ENCODE assay signal across 10 cellular contexts in the genomic region with DNA sequence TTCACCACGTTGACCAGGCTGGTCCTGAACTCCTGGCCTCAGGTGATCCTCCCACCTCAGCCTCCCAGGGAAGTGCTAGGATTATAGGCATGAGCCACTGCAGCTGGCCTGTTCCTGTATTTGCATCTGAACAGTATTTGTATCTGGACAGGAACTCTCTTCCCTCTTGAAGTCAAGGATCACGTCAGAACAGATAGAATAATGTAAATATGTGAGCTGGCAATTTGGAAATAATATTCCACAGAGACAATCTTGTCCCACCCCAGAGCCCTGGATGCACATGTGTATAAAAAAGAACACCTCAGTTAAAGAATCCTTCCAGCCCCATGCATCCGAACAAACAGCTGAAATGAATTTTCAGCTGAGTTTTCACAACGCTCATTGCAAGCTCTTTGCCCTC.
DNase-seq lines count a peak whose midpoint lies in the region; ATAC-seq and TF ChIP-seq lines count a peak whose summit lies in the region.
"Had no signal": no experiment of that assay in that cellular context is flagged by ENCODE, and none has a peak within 500 bp of the region (broad histone marks: within the 10 kb centered on the region; RNA-seq: fewer than 3 reads in every experiment).

No MANE protein-coding gene starts in this region.

- no peaks in the 10 kb centered on the region for H3K36me3 ChIP-seq in sigmoid colon

- H3K27me3 ChIP-seq in H9 (ENCODE audit: insufficient read depth, low read length): no peaks in the 10 kb centered on the region
- H3K27me3 ChIP-seq in sigmoid colon: no peaks in the 10 kb centered on the region

- POLR2A ChIA-PET in WTC11 (lab: Charles Lee): interaction anchor here (0.7 to 1.4 kb wide), 3 partner anchors 41 to 748 kb away, joined by 3 to 4 read pairs (median 4); a partner anchor contains a TSS

- intact Hi-C loops in sigmoid colon (cut with DNase I): loop anchor here (1.0 to 10.0 kb wide), 5 partner anchors 119 to 791 kb away; a partner anchor contains a TSS

- TF ChIP-seq CTCF in H9 (conservative IDR thresholded peaks at IDR 0.05) (no peak), WTC11 (IDR thresholded peaks at IDR 0.05) (no peak), glutamatergic neuron (IDR thresholded peaks at IDR 0.05; ENCODE audit: partially characterized antibody, unreplicated experiment) (no peak), sigmoid colon (IDR thresholded peaks at IDR 0.05) (no peak)

- no peak overlapping the region for H2BK15ac ChIP-seq in H9 (ENCODE audit: low read depth, low read length)

- no peak overlapping the region for H4K5ac ChIP-seq in H9 (ENCODE audit: insufficient read length, low read depth, low read length)

- no peak overlapping the region for H3K14ac ChIP-seq in H9 (ENCODE audit: insufficient read depth, low read length)

- no peak overlapping the region for H3K4me2 ChIP-seq in H9 (ENCODE audit: insufficient read depth, insufficient read length, low read length)

- no CpG with 5 or more reads among the region's 4 CpGs for WGBS in H9 (ENCODE audit: extremely low coverage, insufficient read length, low lambda C conversion rate)
- 24 to 53% methylated on average over 4 of the region's 4 CpGs for WGBS in sigmoid colon, 2 donors

- no peaks in the 10 kb centered on the region for H3K23me2 ChIP-seq in H9 (ENCODE audit: insufficient read length, low read depth, low read length, poor library complexity, severe bottlenecking)

- H3K4ac ChIP-seq in H9 (ENCODE audit: low read depth, low read length): no peak overlapping the region; the same call in 1 of the 2 replicates

- no peaks in the 10 kb centered on the region for H3K36me3 Mint-ChIP-seq in H9 (ENCODE audit: insufficient read depth in 1 of 3, low read depth in 3 of 3)
- no peaks in the 10 kb centered on the region for H3K36me3 Mint-ChIP-seq in WTC11
- H3K36me3 Mint-ChIP-seq in glutamatergic neuron (ENCODE audit: unreplicated experiment): no peaks in the 10 kb centered on the region

- H3K27ac Mint-ChIP-seq in H9 (peak overlapping the region; percentile 14 to 97 (median 91)), WTC11 (peak overlapping the region; percentile 87), glutamatergic neuron (ENCODE audit: unreplicated experiment) (peak overlapping the region; percentile 95)

- H3K4me3 ChIP-seq in sigmoid colon: peak overlapping the region in 2 of 4 donors; percentile 8 to 24

- H3K9me3 Mint-ChIP-seq in H9: no peaks in the 10 kb centered on the region
- no peaks in the 10 kb centered on the region for H3K9me3 Mint-ChIP-seq in WTC11
- H3K9me3 Mint-ChIP-seq in glutamatergic neuron (ENCODE audit: unreplicated experiment): no peaks in the 10 kb centered on the region

- ATAC-seq in WTC11 (no peak; the same call in 1 of the 2 replicates), GM18909 (IDR thresholded peaks at IDR 0.05; ENCODE audit: poor library complexity, unreplicated experiment) (no peak)

- H2AK5ac ChIP-seq in H9 (ENCODE audit: insufficient read length, low read length): no peak overlapping the region

- DNase-seq in H9 (no peak), WTC11 (ENCODE audit: low spot score) (no peak), glutamatergic neuron (no peak), sigmoid colon (no peak), SW480 (ENCODE audit: low spot score) (no peak), superior temporal gyrus (ENCODE audit: extremely low spot score) (no peak), COR-L47 (lab: John Stamatoyannopoulos, UW) (no peak)
- DNase-seq: activated CD4-positive, alpha-beta T cell treated with anti-CD3 and anti-CD28 coated beads for 4 hours; activated naive CD4-positive, alpha-beta T cell had no signal

- no peak overlapping the region for H4K91ac ChIP-seq in H9 (ENCODE audit: insufficient read length, low read depth, low read length)

- peak overlapping the region; percentile 70 for H3T11ph ChIP-seq in H9 (ENCODE audit: low read length)

- TF ChIP-seq EP300 in sigmoid colon (IDR thresholded peaks at IDR 0.05): peak in 1 of 4 donors; percentile 25

- H3K27me3 Mint-ChIP-seq in H9 (ENCODE audit: low read depth) (no peaks in the 10 kb centered on the region), WTC11 (ENCODE audit: low read depth) (no peaks in the 10 kb centered on the region), glutamatergic neuron (ENCODE audit: unreplicated experiment) (no peaks in the 10 kb centered on the region)

- H3K4me3 Mint-ChIP-seq in H9 (no peak overlapping the region; a peak in 1 of 5 replicates), WTC11 (no peak overlapping the region; the same call in 1 of the 2 replicates), glutamatergic neuron (ENCODE audit: unreplicated experiment) (peak overlapping the region; percentile 67)

- CTCF ChIA-PET in WTC11 (lab: Charles Lee): interaction anchor here (0.6 to 2.7 kb wide), 10 partner anchors 10 to 396 kb away, joined by 3 to 18 read pairs (median 4); a partner anchor contains a TSS

- no peaks in the 10 kb centered on the region for H3K79me2 ChIP-seq in H9 (ENCODE audit: insufficient read depth, low read length)

- H3K4me1 ChIP-seq in H9 (ENCODE audit: insufficient read depth, low read length): no peaks in the 10 kb centered on the region
- H3K4me1 ChIP-seq in sigmoid colon: peaks cover 0 to 40% (median 27%) of the 10 kb centered on the region in 4 donors

- no peak overlapping the region for H4K8ac ChIP-seq in H9 (replicated peaks; ENCODE audit: insufficient read length, low read depth, low read length)

- H3K27ac ChIP-seq in H9 (ENCODE audit: insufficient read length, low read depth, low read length): peak overlapping the region; percentile 14
- H3K27ac ChIP-seq in sigmoid colon: peak overlapping the region; percentile 81 to 87 (median 84)

- H3K79me1 ChIP-seq in H9 (ENCODE audit: insufficient read depth, low read depth, low read length, poor library complexity, severe bottlenecking): no peaks in the 10 kb centered on the region

- no peak overlapping the region for H2BK5ac ChIP-seq in H9 (ENCODE audit: insufficient read length, low read length)

- no peak overlapping the region for H3K23ac ChIP-seq in H9 (ENCODE audit: insufficient read length, low read depth, low read length)

- peak overlapping the region; percentile 63 for H3K18ac ChIP-seq in H9 (ENCODE audit: insufficient read length, low read depth, low read length)

- H4K20me1 ChIP-seq in H9 (ENCODE audit: control insufficient read depth, insufficient read depth, insufficient read length): no peaks in the 10 kb centered on the region

- no peak for TF ChIP-seq POLR2A in sigmoid colon (IDR thresholded peaks at IDR 0.05)

- no peak overlapping the region for H2BK120ac ChIP-seq in H9 (ENCODE audit: low read depth, low read length, poor library complexity, severe bottlenecking)

- no peak overlapping the region for H3K56ac ChIP-seq in H9 (ENCODE audit: insufficient read length, low read depth, low read length)

- H3K9me3 ChIP-seq in H9 (ENCODE audit: control insufficient read depth, low read depth, low read length): no peaks in the 10 kb centered on the region
- H3K9me3 ChIP-seq in sigmoid colon: no peaks in the 10 kb centered on the region

- no peak overlapping the region for H2BK20ac ChIP-seq in H9 (ENCODE audit: low read depth, low read length, poor library complexity, severe bottlenecking)

- no peak overlapping the region for H2BK12ac ChIP-seq in H9 (ENCODE audit: insufficient read length, low read depth, low read length)

- H3K9ac ChIP-seq in H9 (ENCODE audit: extremely low read depth, insufficient read length, low read length): no peak overlapping the region

- peaks cover 14 to 15% of the 10 kb centered on the region in 2 experiments for H3K4me1 Mint-ChIP-seq in H9
- H3K4me1 Mint-ChIP-seq in WTC11: peaks cover 10% of the 10 kb centered on the region
- peaks cover 11% of the 10 kb centered on the region for H3K4me1 Mint-ChIP-seq in glutamatergic neuron (ENCODE audit: low read depth, unreplicated experiment)

- H2AFZ ChIP-seq in H9 (ENCODE audit: low read length): no peak overlapping the region

TF ChIP-seq in WTC11, 78 proteins besides CTCF, POLR2A, EP300 and RAD21 (continues in another document):
- TF ChIP-seq, protein P1, sequence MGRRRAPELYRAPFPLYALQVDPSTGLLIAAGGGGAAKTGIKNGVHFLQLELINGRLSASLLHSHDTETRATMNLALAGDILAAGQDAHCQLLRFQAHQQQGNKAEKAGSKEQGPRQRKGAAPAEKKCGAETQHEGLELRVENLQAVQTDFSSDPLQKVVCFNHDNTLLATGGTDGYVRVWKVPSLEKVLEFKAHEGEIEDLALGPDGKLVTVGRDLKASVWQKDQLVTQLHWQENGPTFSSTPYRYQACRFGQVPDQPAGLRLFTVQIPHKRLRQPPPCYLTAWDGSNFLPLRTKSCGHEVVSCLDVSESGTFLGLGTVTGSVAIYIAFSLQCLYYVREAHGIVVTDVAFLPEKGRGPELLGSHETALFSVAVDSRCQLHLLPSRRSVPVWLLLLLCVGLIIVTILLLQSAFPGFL (CRISPR knock-in tag; IDR thresholded peaks at IDR 0.05; ENCODE audit: borderline replicate concordance): no peak
- no peak for TF ChIP-seq JAZF1 (CRISPR knock-in tag; IDR thresholded peaks at IDR 0.05)
- no peak for TF ChIP-seq SMAD3 (CRISPR knock-in tag; IDR thresholded peaks at IDR 0.05; ENCODE audit: borderline replicate concordance)
- no peak for TF ChIP-seq ZNF219 (CRISPR knock-in tag; IDR thresholded peaks at IDR 0.05; ENCODE audit: borderline replicate concordance)
